ENCODE assay signal across 2 cellular contexts in the genomic region with DNA sequence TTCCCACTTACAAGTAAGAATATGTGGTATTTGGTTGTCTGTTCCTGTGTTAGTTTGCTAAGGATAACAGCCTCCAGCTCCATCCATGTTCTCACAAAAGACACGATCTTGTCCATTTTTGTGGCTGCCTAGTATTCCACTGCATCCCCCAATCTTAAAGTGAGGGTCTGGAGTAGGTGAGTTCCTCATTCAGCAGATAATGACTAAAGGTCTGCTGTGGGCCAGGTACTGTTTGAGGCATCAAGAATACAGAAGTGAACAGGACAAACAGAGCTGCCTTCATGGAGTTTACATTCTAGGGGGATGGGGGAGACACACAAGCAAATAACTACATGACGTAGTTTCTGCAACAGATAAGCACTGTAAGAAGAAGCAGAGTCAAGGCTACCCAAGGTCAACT.
A peak's percentile ranks its signal among the peaks of the same experiment; 100 is the strongest.
TF ChIP-seq lines count a peak whose summit lies in the region.

No MANE protein-coding gene starts in this region.

TF ChIP-seq in HEK293, 187 proteins besides CTCF, POLR2A, EP300 and RAD21:
- TF ChIP-seq ZNF792 (tag by site-specific recombination; IDR thresholded peaks at IDR 0.05) (no peak), ZNF211 (tag by site-specific recombination; IDR thresholded peaks at IDR 0.05; ENCODE audit: low read depth) (no peak), ZNF670 (tag by site-specific recombination; IDR thresholded peaks at IDR 0.05; ENCODE audit: low read depth) (no peak), ZNF596 (tag by site-specific recombination; IDR thresholded peaks at IDR 0.05) (no peak), ZNF777 (tag by site-specific recombination; IDR thresholded peaks at IDR 0.05; ENCODE audit: borderline replicate concordance) (no peak), FEZF1 (tag by site-specific recombination; IDR thresholded peaks at IDR 0.05) (no peak), MZF1 (tag by site-specific recombination; IDR thresholded peaks at IDR 0.05; ENCODE audit: borderline replicate concordance) (peak; percentile 60; the same call in 1 of the 2 replicates), ZNF837 (tag by site-specific recombination; IDR thresholded peaks at IDR 0.05) (no peak), ZBTB8A (tag by site-specific recombination; IDR thresholded peaks at IDR 0.05) (no peak), ZNF266 (tag by site-specific recombination; IDR thresholded peaks at IDR 0.05; ENCODE audit: low read depth) (no peak), ZNF19 (tag by site-specific recombination; IDR thresholded peaks at IDR 0.05; ENCODE audit: low read depth) (no peak), ZNF146 (tag by site-specific recombination; IDR thresholded peaks at IDR 0.05) (peak; percentile 91), KLF10 (tag by site-specific recombination; IDR thresholded peaks at IDR 0.05) (no peak)
- TF ChIP-seq, protein P1, sequence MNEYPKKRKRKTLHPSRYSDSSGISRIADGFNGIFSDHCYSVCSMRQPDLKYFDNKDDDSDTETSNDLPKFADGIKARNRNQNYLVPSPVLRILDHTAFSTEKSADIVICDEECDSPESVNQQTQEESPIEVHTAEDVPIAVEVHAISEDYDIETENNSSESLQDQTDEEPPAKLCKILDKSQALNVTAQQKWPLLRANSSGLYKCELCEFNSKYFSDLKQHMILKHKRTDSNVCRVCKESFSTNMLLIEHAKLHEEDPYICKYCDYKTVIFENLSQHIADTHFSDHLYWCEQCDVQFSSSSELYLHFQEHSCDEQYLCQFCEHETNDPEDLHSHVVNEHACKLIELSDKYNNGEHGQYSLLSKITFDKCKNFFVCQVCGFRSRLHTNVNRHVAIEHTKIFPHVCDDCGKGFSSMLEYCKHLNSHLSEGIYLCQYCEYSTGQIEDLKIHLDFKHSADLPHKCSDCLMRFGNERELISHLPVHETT (tag by site-specific recombination; IDR thresholded peaks at IDR 0.05), result no peak
- TF ChIP-seq, protein P2, sequence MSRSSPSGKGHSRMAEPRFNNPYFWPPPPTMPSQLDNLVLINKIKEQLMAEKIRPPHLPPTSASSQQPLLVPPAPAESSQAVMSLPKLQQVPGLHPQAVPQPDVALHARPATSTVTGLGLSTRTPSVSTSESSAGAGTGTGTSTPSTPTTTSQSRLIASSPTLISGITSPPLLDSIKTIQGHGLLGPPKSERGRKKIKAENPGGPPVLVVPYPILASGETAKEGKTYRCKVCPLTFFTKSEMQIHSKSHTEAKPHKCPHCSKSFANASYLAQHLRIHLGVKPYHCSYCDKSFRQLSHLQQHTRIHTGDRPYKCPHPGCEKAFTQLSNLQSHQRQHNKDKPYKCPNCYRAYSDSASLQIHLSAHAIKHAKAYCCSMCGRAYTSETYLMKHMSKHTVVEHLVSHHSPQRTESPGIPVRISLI (tag by site-specific recombination; IDR thresholded peaks at IDR 0.05), result no peak
- TF ChIP-seq, protein P3, sequence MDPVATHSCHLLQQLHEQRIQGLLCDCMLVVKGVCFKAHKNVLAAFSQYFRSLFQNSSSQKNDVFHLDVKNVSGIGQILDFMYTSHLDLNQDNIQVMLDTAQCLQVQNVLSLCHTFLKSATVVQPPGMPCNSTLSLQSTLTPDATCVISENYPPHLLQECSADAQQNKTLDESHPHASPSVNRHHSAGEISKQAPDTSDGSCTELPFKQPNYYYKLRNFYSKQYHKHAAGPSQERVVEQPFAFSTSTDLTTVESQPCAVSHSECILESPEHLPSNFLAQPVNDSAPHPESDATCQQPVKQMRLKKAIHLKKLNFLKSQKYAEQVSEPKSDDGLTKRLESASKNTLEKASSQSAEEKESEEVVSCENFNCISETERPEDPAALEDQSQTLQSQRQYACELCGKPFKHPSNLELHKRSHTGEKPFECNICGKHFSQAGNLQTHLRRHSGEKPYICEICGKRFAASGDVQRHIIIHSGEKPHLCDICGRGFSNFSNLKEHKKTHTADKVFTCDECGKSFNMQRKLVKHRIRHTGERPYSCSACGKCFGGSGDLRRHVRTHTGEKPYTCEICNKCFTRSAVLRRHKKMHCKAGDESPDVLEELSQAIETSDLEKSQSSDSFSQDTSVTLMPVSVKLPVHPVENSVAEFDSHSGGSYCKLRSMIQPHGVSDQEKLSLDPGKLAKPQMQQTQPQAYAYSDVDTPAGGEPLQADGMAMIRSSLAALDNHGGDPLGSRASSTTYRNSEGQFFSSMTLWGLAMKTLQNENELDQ (tag by site-specific recombination; IDR thresholded peaks at IDR 0.05; ENCODE audit: low read depth), result no peak
- TF ChIP-seq, protein P4, sequence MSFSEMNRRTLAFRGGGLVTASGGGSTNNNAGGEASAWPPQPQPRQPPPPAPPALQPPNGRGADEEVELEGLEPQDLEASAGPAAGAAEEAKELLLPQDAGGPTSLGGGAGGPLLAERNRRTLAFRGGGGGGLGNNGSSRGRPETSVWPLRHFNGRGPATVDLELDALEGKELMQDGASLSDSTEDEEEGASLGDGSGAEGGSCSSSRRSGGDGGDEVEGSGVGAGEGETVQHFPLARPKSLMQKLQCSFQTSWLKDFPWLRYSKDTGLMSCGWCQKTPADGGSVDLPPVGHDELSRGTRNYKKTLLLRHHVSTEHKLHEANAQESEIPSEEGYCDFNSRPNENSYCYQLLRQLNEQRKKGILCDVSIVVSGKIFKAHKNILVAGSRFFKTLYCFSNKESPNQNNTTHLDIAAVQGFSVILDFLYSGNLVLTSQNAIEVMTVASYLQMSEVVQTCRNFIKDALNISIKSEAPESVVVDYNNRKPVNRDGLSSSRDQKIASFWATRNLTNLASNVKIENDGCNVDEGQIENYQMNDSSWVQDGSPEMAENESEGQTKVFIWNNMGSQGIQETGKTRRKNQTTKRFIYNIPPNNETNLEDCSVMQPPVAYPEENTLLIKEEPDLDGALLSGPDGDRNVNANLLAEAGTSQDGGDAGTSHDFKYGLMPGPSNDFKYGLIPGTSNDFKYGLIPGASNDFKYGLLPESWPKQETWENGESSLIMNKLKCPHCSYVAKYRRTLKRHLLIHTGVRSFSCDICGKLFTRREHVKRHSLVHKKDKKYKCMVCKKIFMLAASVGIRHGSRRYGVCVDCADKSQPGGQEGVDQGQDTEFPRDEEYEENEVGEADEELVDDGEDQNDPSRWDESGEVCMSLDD (tag by site-specific recombination; IDR thresholded peaks at IDR 0.05), result no peak
- TF ChIP-seq, protein P5, sequence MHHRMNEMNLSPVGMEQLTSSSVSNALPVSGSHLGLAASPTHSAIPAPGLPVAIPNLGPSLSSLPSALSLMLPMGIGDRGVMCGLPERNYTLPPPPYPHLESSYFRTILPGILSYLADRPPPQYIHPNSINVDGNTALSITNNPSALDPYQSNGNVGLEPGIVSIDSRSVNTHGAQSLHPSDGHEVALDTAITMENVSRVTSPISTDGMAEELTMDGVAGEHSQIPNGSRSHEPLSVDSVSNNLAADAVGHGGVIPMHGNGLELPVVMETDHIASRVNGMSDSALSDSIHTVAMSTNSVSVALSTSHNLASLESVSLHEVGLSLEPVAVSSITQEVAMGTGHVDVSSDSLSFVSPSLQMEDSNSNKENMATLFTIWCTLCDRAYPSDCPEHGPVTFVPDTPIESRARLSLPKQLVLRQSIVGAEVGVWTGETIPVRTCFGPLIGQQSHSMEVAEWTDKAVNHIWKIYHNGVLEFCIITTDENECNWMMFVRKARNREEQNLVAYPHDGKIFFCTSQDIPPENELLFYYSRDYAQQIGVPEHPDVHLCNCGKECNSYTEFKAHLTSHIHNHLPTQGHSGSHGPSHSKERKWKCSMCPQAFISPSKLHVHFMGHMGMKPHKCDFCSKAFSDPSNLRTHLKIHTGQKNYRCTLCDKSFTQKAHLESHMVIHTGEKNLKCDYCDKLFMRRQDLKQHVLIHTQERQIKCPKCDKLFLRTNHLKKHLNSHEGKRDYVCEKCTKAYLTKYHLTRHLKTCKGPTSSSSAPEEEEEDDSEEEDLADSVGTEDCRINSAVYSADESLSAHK (tag by site-specific recombination; IDR thresholded peaks at IDR 0.05), result no peak

TF ChIP-seq in K562, 482 proteins besides CTCF, POLR2A, EP300 and RAD21:
- TF ChIP-seq ZNF316 (IDR thresholded peaks at IDR 0.05), result peak; percentile 66
- no peak for TF ChIP-seq ZNF408 (CRISPR knock-in tag; IDR thresholded peaks at IDR 0.05; ENCODE audit: low read depth)
- 0 out of 3 replicates have a peak, but pooled peaks of 1 of the 2 experiments have one; percentile 17 for TF ChIP-seq CBX3 (IDR thresholded peaks at IDR 0.05; ENCODE audit: borderline replicate concordance in 1 of 2, low read length in 2 of 2)
